In the genomic region with DNA sequence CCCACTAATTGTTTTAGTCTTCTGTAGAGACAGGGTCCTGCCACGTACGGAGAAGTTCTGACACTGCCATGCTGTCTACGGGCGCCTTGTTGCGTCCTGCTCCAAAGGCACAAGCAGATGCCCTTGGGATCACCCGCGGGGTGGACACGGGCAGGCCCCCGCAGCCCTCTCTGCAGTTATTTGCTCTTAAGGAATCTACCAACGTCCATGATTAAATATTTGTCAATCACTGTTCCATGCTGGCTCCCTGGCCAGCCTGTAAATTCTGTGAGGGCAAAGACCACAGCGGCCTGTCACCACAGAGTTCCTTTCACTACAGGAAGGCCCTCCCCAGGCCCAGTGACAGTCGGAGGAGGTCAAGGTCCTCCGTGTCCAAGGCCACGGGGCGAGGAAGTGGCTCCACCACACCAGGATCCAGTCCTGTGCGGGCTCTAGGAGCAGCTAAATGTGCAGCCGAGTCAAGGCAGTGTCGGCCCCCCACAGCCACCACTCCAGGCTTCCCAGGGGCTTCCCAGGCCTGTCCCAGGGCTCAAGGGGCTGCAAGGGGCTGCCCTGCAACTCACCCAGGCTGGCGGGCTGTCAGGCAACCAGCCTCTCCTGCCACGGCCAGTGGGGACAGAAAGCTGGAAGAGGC, we compare ENCODE assay signal across 1 cellular context.
TF ChIP-seq lines count a peak whose summit lies in the region.

No MANE protein-coding gene starts in this region.

TF ChIP-seq in IMR-90, 13 proteins besides CTCF, POLR2A, EP300 and RAD21 (continued from another document):
- TF ChIP-seq SMC3 (IDR thresholded peaks at IDR 0.05; ENCODE audit: low read depth, low read length) (no peak), CHD1 (IDR thresholded peaks at IDR 0.05; ENCODE audit: low read depth, low read length) (no peak), MXI1 (IDR thresholded peaks at IDR 0.05; ENCODE audit: borderline replicate concordance, low read depth, low read length) (no peak), MAZ (IDR thresholded peaks at IDR 0.05; ENCODE audit: borderline replicate concordance, low read depth, low read length) (no peak), RCOR1 (IDR thresholded peaks at IDR 0.05; ENCODE audit: insufficient replicate concordance, low read length) (no peak), CEBPB (IDR thresholded peaks at IDR 0.05; ENCODE audit: low read depth, low read length) (no peak), NFE2L2 (IDR thresholded peaks at IDR 0.05; ENCODE audit: low read depth, low read length) (no peak)
